11 cellular contexts compared by ENCODE assay signal in genomic region chr5:142551242-142552067, GRCh38.
DNase-seq lines count a peak whose midpoint lies in the region; ATAC-seq and TF ChIP-seq lines count a peak whose summit lies in the region.
"Had no signal": no experiment of that assay in that cellular context is flagged by ENCODE, and none has a peak within 500 bp of the region (broad histone marks: within the 10 kb centered on the region; RNA-seq: fewer than 3 reads in every experiment).

No MANE protein-coding gene starts in this region.

- no peaks in the 10 kb centered on the region for H3K9me3 Mint-ChIP-seq in activated T-cell treated with anti-CD3 and anti-CD28 coated beads, Interleukin-2, amount 50 U/mL, for 72 hours

- peak overlapping the region; percentile 27 to 62 for H3K4me3 Mint-ChIP-seq in activated T-cell treated with anti-CD3 and anti-CD28 coated beads, Interleukin-2, amount 50 U/mL, for 72 hours
- H3K4me3 Mint-ChIP-seq: activated naive CD8-positive, alpha-beta T cell had no signal

- H3K36me3 ChIP-seq in urinary bladder (ENCODE audit: insufficient read depth) (no peaks in the 10 kb centered on the region), body of pancreas (replicated peaks in 1 of 2; ENCODE audit: insufficient read depth in 1 of 2, low read depth in 2 of 2) (no peaks in the 10 kb centered on the region)
- H3K36me3 ChIP-seq: thyroid gland had no signal

- TF ChIP-seq CTCF in body of pancreas (IDR thresholded peaks at IDR 0.05) = no peak

- no peaks in the 10 kb centered on the region for H3K27me3 ChIP-seq in body of pancreas
- H3K27me3 ChIP-seq: thyroid gland had no signal

- WGBS in urinary bladder = 32% methylated on average over 31 of the region's 31 CpGs
- 11 to 21% methylated on average over 29 to 30 of the region's 31 CpGs for WGBS in body of pancreas, 2 donors

- no peak overlapping the region for H3K27ac Mint-ChIP-seq in activated T-cell treated with anti-CD3 and anti-CD28 coated beads, Interleukin-2, amount 50 U/mL, for 72 hours
- H3K27ac Mint-ChIP-seq: activated naive CD8-positive, alpha-beta T cell had no signal

- H3K4me1 Mint-ChIP-seq in activated T-cell treated with anti-CD3 and anti-CD28 coated beads, Interleukin-2, amount 50 U/mL, for 72 hours (ENCODE audit: low read depth) = peaks cover 5% of the 10 kb centered on the region

- H3K36me3 Mint-ChIP-seq in activated T-cell treated with anti-CD3 and anti-CD28 coated beads, Interleukin-2, amount 50 U/mL, for 72 hours (ENCODE audit: insufficient read depth in 2 of 2) = no peaks in the 10 kb centered on the region
- H3K36me3 Mint-ChIP-seq: activated naive CD8-positive, alpha-beta T cell had no signal

- no peaks in the 10 kb centered on the region for H3K9me3 ChIP-seq in body of pancreas
- H3K9me3 ChIP-seq: thyroid gland had no signal

- peak overlapping the region; percentile 32 for H3K4me3 ChIP-seq in urinary bladder (ENCODE audit: low read depth, low read length)
- H3K4me3 ChIP-seq in body of pancreas = no peak overlapping the region
- H3K4me3 ChIP-seq: thyroid gland had no signal

- no peak for DNase-seq in activated T-cell treated with anti-CD3 and anti-CD28 coated beads, Interleukin-2, amount 50 U/mL, for 72 hours
- no peak for DNase-seq in activated T-cell treated with anti-CD3 and anti-CD28 coated beads, Interleukin-2, amount 50 U/mL, for 1 hour
- DNase-seq in astrocyte of the hippocampus (ENCODE audit: low read depth, low spot score) = peak; percentile 21
- DNase-seq in iris pigment epithelial cell (ENCODE audit: low read depth) = peak; percentile 22
- DNase-seq in NCI-H187 (lab: John Stamatoyannopoulos, UW) = no peak
- DNase-seq in body of pancreas = no peak
- DNase-seq: occipital lobe, thyroid gland had no signal

- intact Hi-C loops in body of pancreas (cut with DNase I) = loop anchor here (10.0 kb wide), 1 partner anchor 397 kb away; no protein-coding TSS in a partner anchor

- H3K27me3 Mint-ChIP-seq in activated T-cell treated with anti-CD3 and anti-CD28 coated beads, Interleukin-2, amount 50 U/mL, for 72 hours (ENCODE audit: low read depth) = peaks cover 27% of the 10 kb centered on the region

- no peak overlapping the region for H3K27ac ChIP-seq in urinary bladder (ENCODE audit: low read depth)
- no peak overlapping the region for H3K27ac ChIP-seq in body of pancreas

- TF ChIP-seq POLR2A in body of pancreas (IDR thresholded peaks at IDR 0.05) = no peak

- H3K4me1 ChIP-seq in urinary bladder (ENCODE audit: insufficient read depth) (no peaks in the 10 kb centered on the region), body of pancreas (no peaks in the 10 kb centered on the region)

- no peak for ATAC-seq in activated T-cell treated with anti-CD3 and anti-CD28 coated beads, Interleukin-2, amount 50 U/mL, for 72 hours (replicated peaks in 1 of 2)
- no peak for ATAC-seq in body of pancreas
- no peak for ATAC-seq in GM18870 (IDR thresholded peaks at IDR 0.05; ENCODE audit: unreplicated experiment)

Comparison
In these comparisons a context has a peak if more than half of its experiments do, and no peak if none do; other contexts are left out.
1. DNase-seq: peak in astrocyte of the hippocampus (single experiment) and iris pigment epithelial cell (single experiment); none in activated T-cell treated with anti-CD3 and anti-CD28 coated beads, Interleukin-2, amount 50 U/mL, for 72 hours (0 of 2), activated T-cell treated with anti-CD3 and anti-CD28 coated beads, Interleukin-2, amount 50 U/mL, for 1 hour (single experiment), NCI-H187 (0 of 2) and body of pancreas (0 of 4).